In genomic region chr12:132828706-132829534, GRCh38 we compare ENCODE assay signal across 8 cellular contexts. TPM values are rescaled to one million over a fixed set of nuclear protein-coding genes. Genes with fewer than 3 reads are reported as not detected.
DNase-seq lines count a peak whose midpoint lies in the region; ATAC-seq and TF ChIP-seq lines count a peak whose summit lies in the region.

GOLGA3 (minus strand) TSS chr12:132828869; CDS start chr12:132822128, 6,741 bp downstream.

- peaks cover 39 to 40% of the 10 kb centered on the region in 2 experiments for H3K36me3 ChIP-seq in SK-N-SH (replicated peaks in 1 of 2; ENCODE audit: control insufficient read depth in 1 of 2, insufficient read depth in 2 of 2, low read length in 1 of 2)
- peaks cover 29% of the 10 kb centered on the region for H3K36me3 ChIP-seq in suprapubic skin

- no peak for TF ChIP-seq RAD21 in SK-N-SH (IDR thresholded peaks at IDR 0.05; ENCODE audit: low read length)

- H3K79me2 ChIP-seq in SK-N-SH (ENCODE audit: insufficient read depth), result peaks cover 46% of the 10 kb centered on the region

- TF ChIP-seq POLR2A in suprapubic skin (IDR thresholded peaks at IDR 0.05), result peak in 1 of 2 donors; percentile 33

- peak within 1 kb of the TSS; percentile 93 for H2AFZ ChIP-seq in SK-N-SH (ENCODE audit: low read depth)

- H3K27me3 ChIP-seq in SK-N-SH (ENCODE audit: insufficient read depth), result no peaks in the 10 kb centered on the region
- H3K27me3 ChIP-seq in suprapubic skin, result no peaks in the 10 kb centered on the region

- H3K4me2 ChIP-seq in SK-N-SH, result peak within 1 kb of the TSS; percentile 87

- H3K4me3 ChIP-seq in GM08714 (ENCODE audit: low read length), result peak within 1 kb of the TSS; percentile 64
- peak within 1 kb of the TSS; percentile 91 to 94 for H3K4me3 ChIP-seq in SK-N-SH (ENCODE audit: low read depth in 2 of 2, low read length in 1 of 2)
- peak within 1 kb of the TSS; percentile 76 for H3K4me3 ChIP-seq in suprapubic skin

- 15% methylated on average over 19 of the region's 78 CpGs for WGBS in SK-N-SH (ENCODE audit: low lambda C conversion rate)
- WGBS in suprapubic skin, result 10% methylated on average over 24 of the region's 78 CpGs

- TF ChIP-seq CTCF in SK-N-SH (IDR thresholded peaks at IDR 0.05) (no peak), suprapubic skin (IDR thresholded peaks at IDR 0.05) (no peak)

- H3K9ac ChIP-seq in SK-N-SH, result peak within 1 kb of the TSS; percentile 92

- peaks cover 34% of the 10 kb centered on the region for H4K20me1 ChIP-seq in SK-N-SH (ENCODE audit: insufficient read depth)

- TF ChIP-seq EP300 in SK-N-SH (IDR thresholded peaks at IDR 0.05; ENCODE audit: borderline replicate concordance in 1 of 2, low read depth in 1 of 2, low read length in 1 of 2), result no peak
- no peak for TF ChIP-seq EP300 in suprapubic skin (IDR thresholded peaks at IDR 0.05)

- DNase-seq in NCI-H1092 (lab: John Stamatoyannopoulos, UW) (peak; percentile 88), SK-N-SH (peak; percentile 99), glomerular endothelial cell (ENCODE audit: extremely low read depth, low read depth, low spot score) (peak; percentile 61), occipital lobe (lab: John Stamatoyannopoulos, UW) (peak; percentile 85), suprapubic skin (ENCODE audit: low spot score in 2 of 2) (peak; percentile 95 to 96)
- DNase-seq in activated naive CD4-positive, alpha-beta T cell treated with anti-CD3 and anti-CD28 coated beads, Interleukin-2, amount 50 U/mL, for 16 hours, result peak; percentile 94

- POLR2A ChIA-PET in SK-N-SH (lab: Yijun Ruan, JAX), result interaction anchor here (0.6 to 0.9 kb wide), 3 partner anchors 11 to 178 kb away, joined by 3 read pairs; no protein-coding TSS in a partner anchor

- CTCF ChIA-PET in SK-N-SH (lab: Yijun Ruan, JAX), result interaction anchor here (0.6 kb wide), 1 partner anchor 165 kb away, joined by 3 read pairs; no protein-coding TSS in a partner anchor

- H3K9me2 ChIP-seq in SK-N-SH, result no peaks in the 10 kb centered on the region

- H3K4me1 ChIP-seq in SK-N-SH (ENCODE audit: control insufficient read depth in 1 of 2, insufficient read depth in 2 of 2, low read depth in 1 of 2, low read length in 1 of 2) (peaks cover 8 to 15% of the 10 kb centered on the region in 2 experiments; a peak in 2 of 4 replicates), suprapubic skin (peaks cover 30% of the 10 kb centered on the region)

- peak; percentile 83 for ATAC-seq in HG02588 (IDR thresholded peaks at IDR 0.05; ENCODE audit: unreplicated experiment)

- H3K9me3 ChIP-seq in SK-N-SH (no peaks in the 10 kb centered on the region), suprapubic skin (no peaks in the 10 kb centered on the region)

- peak within 1 kb of the TSS; percentile 95 to 98 for H3K27ac ChIP-seq in SK-N-SH (ENCODE audit: low read depth in 2 of 2, low read length in 1 of 2)
- peak within 1 kb of the TSS; percentile 96 for H3K27ac ChIP-seq in suprapubic skin

- H3F3A ChIP-seq in SK-N-SH (replicated peaks; ENCODE audit: insufficient read depth), result peaks cover 4% of the 10 kb centered on the region

TF ChIP-seq in SK-N-SH, 30 proteins besides CTCF, POLR2A, EP300 and RAD21:
- TF ChIP-seq TAF1 (IDR thresholded peaks at IDR 0.05; ENCODE audit: borderline replicate concordance, low read depth, low read length) (peak; percentile 84), MXI1 (IDR thresholded peaks at IDR 0.05; ENCODE audit: low read depth, low read length) (peak; percentile 41; the same call in 1 of the 2 replicates), GABPA (IDR thresholded peaks at IDR 0.05; ENCODE audit: low read depth) (peak; percentile 91), TCF12 (IDR thresholded peaks at IDR 0.05) (no peak), ELF1 (IDR thresholded peaks at IDR 0.05) (peak; percentile 90), POLR2AphosphoS5 (IDR thresholded peaks at IDR 0.05; ENCODE audit: low read depth, low read length) (peak; percentile 65), CHD2 (IDR thresholded peaks at IDR 0.05; ENCODE audit: low read length, partially characterized antibody) (no peak), JUND (IDR thresholded peaks at IDR 0.05) (peak; percentile 20; the same call in 1 of the 2 replicates), GATA2 (CRISPR knock-in tag; IDR thresholded peaks at IDR 0.05) (no peak)
- TF ChIP-seq, protein P1, sequence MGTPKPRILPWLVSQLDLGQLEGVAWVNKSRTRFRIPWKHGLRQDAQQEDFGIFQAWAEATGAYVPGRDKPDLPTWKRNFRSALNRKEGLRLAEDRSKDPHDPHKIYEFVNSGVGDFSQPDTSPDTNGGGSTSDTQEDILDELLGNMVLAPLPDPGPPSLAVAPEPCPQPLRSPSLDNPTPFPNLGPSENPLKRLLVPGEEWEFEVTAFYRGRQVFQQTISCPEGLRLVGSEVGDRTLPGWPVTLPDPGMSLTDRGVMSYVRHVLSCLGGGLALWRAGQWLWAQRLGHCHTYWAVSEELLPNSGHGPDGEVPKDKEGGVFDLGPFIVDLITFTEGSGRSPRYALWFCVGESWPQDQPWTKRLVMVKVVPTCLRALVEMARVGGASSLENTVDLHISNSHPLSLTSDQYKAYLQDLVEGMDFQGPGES (IDR thresholded peaks at IDR 0.05; ENCODE audit: low read depth, low read length), result 0 out of 2 replicates have a peak, but pooled peaks have one; percentile 23
- TF ChIP-seq, protein P2, sequence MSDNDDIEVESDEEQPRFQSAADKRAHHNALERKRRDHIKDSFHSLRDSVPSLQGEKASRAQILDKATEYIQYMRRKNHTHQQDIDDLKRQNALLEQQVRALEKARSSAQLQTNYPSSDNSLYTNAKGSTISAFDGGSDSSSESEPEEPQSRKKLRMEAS (IDR thresholded peaks at IDR 0.05; ENCODE audit: low read depth), result peak; percentile 17

RNA-seq across cellular contexts. Expression of gene GOLGA3, which starts in this region (rescaled TPM):
- polyA plus RNA-seq in SK-N-SH (2012; rRNA removed), result 16.9 and 18.0 TPM in 2 replicates
- polyA plus RNA-seq in SK-N-SH (2012; cell fraction: cytosol; rRNA removed), result 10.1 and 11.8 TPM in 2 replicates
- 47.4 and 59.6 TPM in 2 replicates for polyA plus RNA-seq in SK-N-SH (2012; cell fraction: nucleus; rRNA removed)
- total RNA-seq in glomerular endothelial cell, result 80.7 and 110 TPM in 2 replicates
- total RNA-seq in occipital lobe, result 59.3 TPM
- total RNA-seq in suprapubic skin, result 10 to 100 TPM; 75.8 to 98.4 (median 81.0) TPM

Comparison
In these comparisons a context has a peak if more than half of its experiments do, and no peak if none do; other contexts are left out.
1. Peak in every context shown above with its lines: DNase-seq, ATAC-seq, H3K4me3 ChIP-seq and H3K27ac ChIP-seq.